ENCODE assay signal across 15 cellular contexts in genomic region chr12:87596636-87597035, GRCh38.
DNase-seq lines count a peak whose midpoint lies in the region; TF ChIP-seq lines count a peak whose summit lies in the region.
"Had no signal": no experiment of that assay in that cellular context is flagged by ENCODE, and none has a peak within 500 bp of the region (broad histone marks: within the 10 kb centered on the region; RNA-seq: fewer than 3 reads in every experiment).

No MANE protein-coding gene starts in this region.

- DNase-seq in amniotic epithelial cell (ENCODE audit: low read depth): peak; percentile 54
- DNase-seq in fibroblast of lung (ENCODE audit: low read depth in 2 of 2): peak; percentile 2 to 3
- peak; percentile 57 for DNase-seq in iris pigment epithelial cell (ENCODE audit: low read depth)
- no peak for DNase-seq in neural progenitor cell (ENCODE audit: low spot score)
- DNase-seq in DMS114 treated with DMSO at 0.1 percent for 48 hours (lab: John Stamatoyannopoulos, UW; ENCODE audit: unreplicated experiment): no peak
- no peak for DNase-seq in NCI-H1105 (lab: John Stamatoyannopoulos, UW)
- DNase-seq: ACHN; BE2C; C1 segment of cervical spinal cord; CD4-positive, CD25-positive, alpha-beta regulatory T cell; CD8-positive, alpha-beta memory T cell; COR-L47; DMS 273 treated with DMSO at 0.1 percent for 48 hours; HCEC 1CT had no signal

- H3K36me3 ChIP-seq in fibroblast of lung (ENCODE audit: control insufficient read depth, insufficient read depth, low read length) (no peaks in the 10 kb centered on the region), neural progenitor cell (no peaks in the 10 kb centered on the region)
- H3K36me3 ChIP-seq: BE2C had no signal

- no peak for TF ChIP-seq CTCF in fibroblast of lung (conservative IDR thresholded peaks at IDR 0.05 in 1 of 2, IDR thresholded peaks at IDR 0.05 in 1 of 2; ENCODE audit: low read depth in 1 of 2, low read length in 2 of 2)
- TF ChIP-seq CTCF in neural progenitor cell (IDR thresholded peaks at IDR 0.05): no peak

- H3K27ac ChIP-seq in fibroblast of lung (ENCODE audit: insufficient read depth, low read length) (no peak overlapping the region), neural progenitor cell (no peak overlapping the region)

- H4K20me1 ChIP-seq in fibroblast of lung (ENCODE audit: control insufficient read depth, extremely low read depth, insufficient read depth, low read length) (no peaks in the 10 kb centered on the region), neural progenitor cell (ENCODE audit: low read depth) (no peaks in the 10 kb centered on the region)

- H3K9me3 ChIP-seq in fibroblast of lung (ENCODE audit: control insufficient read depth, insufficient read depth, low read depth, low read length): no peaks in the 10 kb centered on the region
- no peaks in the 10 kb centered on the region for H3K9me3 ChIP-seq in neural progenitor cell (ENCODE audit: low read depth)
- H3K9me3 ChIP-seq: BE2C had no signal

- H3K9me3 Mint-ChIP-seq in neural progenitor cell: peaks cover under 1% of the 10 kb centered on the region
- H3K9me3 Mint-ChIP-seq: GM23338 had no signal

- H3K4me1 ChIP-seq in fibroblast of lung (ENCODE audit: control insufficient read depth, extremely low read depth, insufficient read depth, low read length) (no peaks in the 10 kb centered on the region), neural progenitor cell (no peaks in the 10 kb centered on the region)

- H3K4me3 ChIP-seq in fibroblast of lung (replicated peaks in 1 of 4; ENCODE audit: control extremely low read depth in 1 of 4, insufficient read depth in 1 of 4, low read depth in 3 of 4, low read length in 4 of 4) (no peak overlapping the region), neural progenitor cell (no peak overlapping the region)
- H3K4me3 ChIP-seq: GM23338 had no signal

- H3K9ac ChIP-seq in fibroblast of lung (ENCODE audit: insufficient read depth, low read length): no peak overlapping the region
- no peak overlapping the region for H3K9ac ChIP-seq in neural progenitor cell

- H3K4me2 ChIP-seq in fibroblast of lung (ENCODE audit: extremely low read depth, insufficient read depth, low read length) (no peak overlapping the region), neural progenitor cell (no peak overlapping the region)
- H3K4me2 ChIP-seq: GM23338 had no signal

- no peak overlapping the region for H3K4me3 Mint-ChIP-seq in neural progenitor cell
- H3K4me3 Mint-ChIP-seq: CD4-positive, CD25-positive, alpha-beta regulatory T cell; CD8-positive, alpha-beta memory T cell; GM23338 had no signal

- no peaks in the 10 kb centered on the region for H3F3A ChIP-seq in neural progenitor cell (ENCODE audit: low read depth)

- no peaks in the 10 kb centered on the region for H3K27me3 ChIP-seq in fibroblast of lung (ENCODE audit: control insufficient read depth, insufficient read depth, low read length)
- no peaks in the 10 kb centered on the region for H3K27me3 ChIP-seq in neural progenitor cell
- H3K27me3 ChIP-seq: BE2C had no signal

- no peaks in the 10 kb centered on the region for H3K79me2 ChIP-seq in fibroblast of lung (ENCODE audit: control insufficient read depth, insufficient read depth, low read length)
- H3K79me2 ChIP-seq in neural progenitor cell (ENCODE audit: low read depth): no peaks in the 10 kb centered on the region

- H3K36me3 Mint-ChIP-seq in neural progenitor cell: no peaks in the 10 kb centered on the region
- H3K36me3 Mint-ChIP-seq: CD4-positive, CD25-positive, alpha-beta regulatory T cell; CD8-positive, alpha-beta memory T cell had no signal

- no peak overlapping the region for H3K27ac Mint-ChIP-seq in neural progenitor cell
- H3K27ac Mint-ChIP-seq: CD4-positive, CD25-positive, alpha-beta regulatory T cell; CD8-positive, alpha-beta memory T cell; GM23338 had no signal

- H2AFZ ChIP-seq in fibroblast of lung (ENCODE audit: low read length) (no peak overlapping the region), neural progenitor cell (replicated peaks) (no peak overlapping the region)

- H3K4me1 Mint-ChIP-seq in neural progenitor cell: peaks cover 5% of the 10 kb centered on the region
- H3K4me1 Mint-ChIP-seq: CD4-positive, CD25-positive, alpha-beta regulatory T cell; CD8-positive, alpha-beta memory T cell; GM23338 had no signal

- no peaks in the 10 kb centered on the region for H3K27me3 Mint-ChIP-seq in neural progenitor cell (ENCODE audit: insufficient read depth, low read depth)
- H3K27me3 Mint-ChIP-seq: CD4-positive, CD25-positive, alpha-beta regulatory T cell; CD8-positive, alpha-beta memory T cell had no signal

Comparison
In these comparisons a context has a peak if more than half of its experiments do, and no peak if none do; other contexts are left out.
1. DNase-seq: peak in amniotic epithelial cell (single experiment), fibroblast of lung (2 of 2) and iris pigment epithelial cell (single experiment); none in neural progenitor cell (single experiment), DMS114 treated with DMSO at 0.1 percent for 48 hours (single experiment) and NCI-H1105 (single experiment).